ENCODE assay signal across 9 cellular contexts in genomic region chr7:94394399-94395140, GRCh38. TPM values are rescaled to one million over a fixed set of nuclear protein-coding genes. Genes with fewer than 3 reads are reported as not detected.
DNase-seq lines count a peak whose midpoint lies in the region; ATAC-seq and TF ChIP-seq lines count a peak whose summit lies in the region.
"Had no signal": no experiment of that assay in that cellular context is flagged by ENCODE, and none has a peak within 500 bp of the region (broad histone marks: within the 10 kb centered on the region; RNA-seq: fewer than 3 reads in every experiment).

Gene COL1A2 (plus strand): TSS chr7:94394895. CDS start chr7:94395032, 137 bp downstream.

- H3K9ac ChIP-seq in ES-I3 (ENCODE audit: low read depth, low read length), result peak within 1 kb of the TSS; percentile 93

- intact Hi-C loops in left lung (cut with DNase I), result loop anchor here in 1 of 2 donors (5.0 kb wide), 1 partner anchor 97 kb away; no protein-coding TSS in a partner anchor

- H3K4me3 ChIP-seq in coronary artery (peak within 1 kb of the TSS; percentile 80), left lung (peak within 1 kb of the TSS; percentile 31 to 38)

- peaks cover 0 to 28% of the 10 kb centered on the region in 2 donors for H3K27me3 ChIP-seq in left lung

- H3K4me1 ChIP-seq in ES-I3 (ENCODE audit: insufficient read depth, low read length) (peaks cover 8% of the 10 kb centered on the region), left lung (peaks cover 0 to 4% of the 10 kb centered on the region in 2 donors)

- DNase-seq in NCI-H510A treated with DMSO at 0.1 percent for 48 hours (lab: John Stamatoyannopoulos, UW) (peak; percentile 7), coronary artery (ENCODE audit: low spot score) (peak; percentile 95), left lung (peak; percentile 68 to 84), globus pallidus (ENCODE audit: low spot score) (no peak)

- H3K36me3 ChIP-seq in ES-I3 (ENCODE audit: insufficient read depth, low read length) (no peaks in the 10 kb centered on the region), left lung (no peaks in the 10 kb centered on the region)

- H3K9me3 ChIP-seq in ES-I3 (ENCODE audit: control insufficient read depth, insufficient read depth, low read length), result no peaks in the 10 kb centered on the region
- H3K9me3 ChIP-seq in left lung, result no peaks in the 10 kb centered on the region

- ATAC-seq in left lung, result peak; percentile 83
- ATAC-seq in GM21619 (IDR thresholded peaks at IDR 0.05; ENCODE audit: unreplicated experiment), result no peak
- ATAC-seq in HG02852 (IDR thresholded peaks at IDR 0.05; ENCODE audit: unreplicated experiment), result no peak

- TF ChIP-seq CTCF in coronary artery (IDR thresholded peaks at IDR 0.05) (no peak), left lung (IDR thresholded peaks at IDR 0.05) (no peak), subcutaneous adipose tissue (IDR thresholded peaks at IDR 0.05; ENCODE audit: low read depth) (no peak)

- H3K27ac ChIP-seq in coronary artery, result peak within 1 kb of the TSS; percentile 95 to 97
- H3K27ac ChIP-seq in left lung, result peak within 1 kb of the TSS; percentile 63 to 91

RNA-seq across cellular contexts. Expression of gene COL1A2, which starts in this region (rescaled TPM):
- total RNA-seq in left lung (1,000 to 10,000 TPM in 1 of 2 donors, 100 to 1,000 TPM in 1; 859 to 3,050 TPM), subcutaneous adipose tissue (100 to 1,000 TPM; 109 to 374 (median 242) TPM)
- total RNA-seq: NCI-H460 had no signal
